Comparison of ENCODE assay signal across 1 cellular context in the genomic region with DNA sequence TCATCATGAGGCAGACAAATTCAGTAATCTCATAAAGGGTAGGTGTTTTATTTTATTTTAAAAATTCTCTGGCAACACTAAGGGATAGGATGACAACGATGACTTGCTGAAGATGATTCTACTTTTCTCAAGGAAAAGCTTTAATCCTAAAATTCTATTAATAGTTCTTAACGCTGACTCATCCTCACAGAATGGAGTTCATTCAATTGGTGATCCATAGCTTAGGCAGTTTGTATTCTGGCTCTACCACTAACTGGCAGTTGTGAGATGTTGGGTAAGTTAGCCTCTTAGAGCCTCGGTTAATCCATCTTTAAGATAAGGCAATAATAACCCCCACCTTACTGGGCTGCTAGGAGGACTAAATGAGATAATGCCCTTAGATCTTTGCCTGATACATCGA.
TF ChIP-seq lines count a peak whose summit lies in the region.

No MANE protein-coding gene starts in this region.

TF ChIP-seq in IMR-90, 13 proteins besides CTCF, POLR2A, EP300 and RAD21 (continued from another document):
- TF ChIP-seq, protein P1, sequence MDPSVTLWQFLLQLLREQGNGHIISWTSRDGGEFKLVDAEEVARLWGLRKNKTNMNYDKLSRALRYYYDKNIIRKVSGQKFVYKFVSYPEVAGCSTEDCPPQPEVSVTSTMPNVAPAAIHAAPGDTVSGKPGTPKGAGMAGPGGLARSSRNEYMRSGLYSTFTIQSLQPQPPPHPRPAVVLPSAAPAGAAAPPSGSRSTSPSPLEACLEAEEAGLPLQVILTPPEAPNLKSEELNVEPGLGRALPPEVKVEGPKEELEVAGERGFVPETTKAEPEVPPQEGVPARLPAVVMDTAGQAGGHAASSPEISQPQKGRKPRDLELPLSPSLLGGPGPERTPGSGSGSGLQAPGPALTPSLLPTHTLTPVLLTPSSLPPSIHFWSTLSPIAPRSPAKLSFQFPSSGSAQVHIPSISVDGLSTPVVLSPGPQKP (IDR thresholded peaks at IDR 0.05; ENCODE audit: borderline replicate concordance, low read depth, low read length) = no peak
- TF ChIP-seq MAZ (IDR thresholded peaks at IDR 0.05; ENCODE audit: borderline replicate concordance, low read depth, low read length) = no peak
